ENCODE assay signal across 19 cellular contexts in the genomic region with DNA sequence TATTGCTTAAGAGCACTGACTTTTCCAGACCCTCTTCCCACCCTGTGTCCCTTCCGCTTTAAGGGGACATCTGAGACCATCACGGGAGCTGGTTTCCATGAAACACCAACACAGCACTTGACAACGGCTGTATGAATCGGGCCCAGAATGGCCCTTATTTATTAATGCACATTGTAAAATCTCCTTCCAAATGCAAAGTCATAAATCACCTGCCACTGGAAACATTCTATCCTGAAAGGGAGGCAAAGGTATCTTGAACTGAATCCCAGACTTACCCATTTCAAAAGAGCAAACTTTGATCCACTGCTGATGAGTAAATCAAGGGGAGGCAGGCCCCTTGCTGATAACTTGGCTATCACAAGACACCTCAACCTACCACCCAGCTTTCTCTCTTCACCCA. TPM values are rescaled to one million over a fixed set of nuclear protein-coding genes. Genes with fewer than 3 reads are reported as not detected.
DNase-seq lines count a peak whose midpoint lies in the region; ATAC-seq, FAIRE-seq and TF ChIP-seq lines count a peak whose summit lies in the region.
"Had no signal": no experiment of that assay in that cellular context is flagged by ENCODE, and none has a peak within 500 bp of the region (broad histone marks: within the 10 kb centered on the region; RNA-seq: fewer than 3 reads in every experiment).

No MANE protein-coding gene starts in this region.

- intact Hi-C loops in Caco-2 (cut with micrococcal nuclease; ENCODE audit: unreplicated experiment) = no loop called here

- no peak for ATAC-seq in GM21390 (IDR thresholded peaks at IDR 0.05; ENCODE audit: unreplicated experiment)

- no peaks in the 10 kb centered on the region for H3K27me3 ChIP-seq in Caco-2 (replicated peaks; ENCODE audit: control insufficient read depth, insufficient read depth, low read length)
- no peaks in the 10 kb centered on the region for H3K27me3 ChIP-seq in liver (ENCODE audit: control insufficient read depth in 4 of 4, insufficient read depth in 4 of 4, low read length in 3 of 4)
- H3K27me3 ChIP-seq in small intestine (ENCODE audit: control insufficient read depth in 2 of 2, insufficient read depth in 2 of 2, low read length in 2 of 2) = no peaks in the 10 kb centered on the region
- H3K27me3 ChIP-seq: tibial artery had no signal

- no peak overlapping the region for H3K9ac ChIP-seq in liver (ENCODE audit: low read depth in 1 of 2, low read length in 2 of 2)
- H3K9ac ChIP-seq: GM23248 had no signal

- H3K4me1 ChIP-seq in Caco-2 = peaks cover 14% of the 10 kb centered on the region
- peaks cover 16 to 77% (median 61%) of the 10 kb centered on the region in 4 donors for H3K4me1 ChIP-seq in liver (ENCODE audit: control insufficient read depth in 4 of 4, insufficient read depth in 4 of 4, low read length in 3 of 4)
- peaks cover 4 to 6% of the 10 kb centered on the region in 2 donors for H3K4me1 ChIP-seq in small intestine (ENCODE audit: control insufficient read depth in 2 of 2, insufficient read depth in 1 of 2, low read depth in 1 of 2, low read length in 1 of 2)

- DNase-seq in Caco-2 (no peak), small intestine (peak; percentile 85), GM19239 (ENCODE audit: insufficient read length, low spot score) (no peak), anterior cingulate cortex (lab: John Stamatoyannopoulos, UW) (no peak), GM19240 (ENCODE audit: insufficient read length, low spot score) (no peak)
- DNase-seq: activated B cell treated with CpG ODN at 0.5 μM for 24 hours; DMS153; effector CD4-positive, alpha-beta T cell; GM23248; head of caudate nucleus; NCI-H1417 treated with DMSO at 0.1 percent for 48 hours; NCI-H345; nucleus accumbens; Right ventricle myocardium superior; stimulated activated CD4-positive, alpha-beta T cell treated with anti-CD3 and anti-CD28 coated beads, Interleukin-4, amount 100 ng/mL, for 24 hours; tibial artery had no signal

- BruUV-seq in Caco-2 (replicated peaks; lab: Mats Ljungman, UMichigan) = no TSS peak

- FAIRE-seq in small intestine (lab: Jason Lieb, UNC) (no peak), GM19239 (lab: Jason Lieb, UNC) (no peak)

- H3K9me3 ChIP-seq in Caco-2 (no peaks in the 10 kb centered on the region), liver (ENCODE audit: control insufficient read depth in 4 of 4, low read length in 3 of 4) (no peaks in the 10 kb centered on the region), small intestine (ENCODE audit: control insufficient read depth, low read depth) (no peaks in the 10 kb centered on the region)
- H3K9me3 ChIP-seq: tibial artery had no signal

- H3K27ac ChIP-seq in angular gyrus (ENCODE audit: low read depth, low read length) (peak overlapping the region; percentile 3), liver (ENCODE audit: low read depth in 1 of 2, low read length in 2 of 2) (peak overlapping the region; percentile 58 to 66), small intestine (ENCODE audit: low read depth in 1 of 2, low read length in 1 of 2) (peak overlapping the region; percentile 75 to 92)
- H3K27ac ChIP-seq: GM23248, tibial artery had no signal

- no peaks in the 10 kb centered on the region for H3K27me3 Mint-ChIP-seq in Caco-2 (ENCODE audit: insufficient read depth, unreplicated experiment)

- CTCF ChIA-PET in Caco-2 (lab: Charles Lee) = no interaction called here

- H3K4me1 Mint-ChIP-seq in Caco-2 (ENCODE audit: low read depth, unreplicated experiment) = peaks cover 19% of the 10 kb centered on the region

- 42% methylated on average over 4 of the region's 4 CpGs for WGBS in liver
- WGBS in small intestine, 3 donors = 14 to 54% (median 41%) methylated on average over 4 of the region's 4 CpGs

- H3K27ac Mint-ChIP-seq in Caco-2 (ENCODE audit: unreplicated experiment) = peak overlapping the region; percentile 22
- H3K27ac Mint-ChIP-seq: activated B cell treated with CpG ODN at 0.5 μM for 24 hours had no signal

- POLR2A ChIA-PET in Caco-2 (lab: Charles Lee) = no interaction called here

- TF ChIP-seq RAD21 in liver (IDR thresholded peaks at IDR 0.05) = peak in 1 of 2 donors; percentile 12

- H3K4me3 Mint-ChIP-seq in Caco-2 (ENCODE audit: unreplicated experiment) = no peak overlapping the region
- H3K4me3 Mint-ChIP-seq: activated B cell treated with CpG ODN at 0.5 μM for 24 hours had no signal

- no peak overlapping the region for H3K4me3 ChIP-seq in Caco-2 (ENCODE audit: low read depth, low read length)
- H3K4me3 ChIP-seq in liver (ENCODE audit: low read depth in 1 of 3, low read length in 3 of 3) = no peak overlapping the region
- H3K4me3 ChIP-seq in small intestine (ENCODE audit: low read depth in 1 of 2, low read length in 2 of 2) = no peak overlapping the region
- H3K4me3 ChIP-seq: GM23248, tibial artery had no signal

- TF ChIP-seq CTCF in Caco-2 (IDR thresholded peaks at IDR 0.05; ENCODE audit: insufficient read depth in 1 of 2, low read depth in 1 of 2, low read length in 1 of 2, severe bottlenecking in 1 of 2, unreplicated experiment in 1 of 2) (no peak), liver (IDR thresholded peaks at IDR 0.05; ENCODE audit: low read depth, low read length, missing input control) (no peak)

- H3K9me3 Mint-ChIP-seq in Caco-2 (ENCODE audit: unreplicated experiment) = no peaks in the 10 kb centered on the region
- H3K9me3 Mint-ChIP-seq: activated B cell treated with CpG ODN at 0.5 μM for 24 hours had no signal

- H3K36me3 ChIP-seq in Caco-2 (ENCODE audit: control insufficient read depth, insufficient read depth, low read length) (no peaks in the 10 kb centered on the region; the same call in 1 of the 2 replicates), liver (ENCODE audit: control insufficient read depth in 4 of 4, insufficient read depth in 3 of 4, low read depth in 1 of 4, low read length in 3 of 4) (no peaks in the 10 kb centered on the region), small intestine (ENCODE audit: control insufficient read depth in 2 of 2, insufficient read depth in 2 of 2, low read length in 2 of 2) (no peaks in the 10 kb centered on the region)
- H3K36me3 ChIP-seq: tibial artery had no signal

- no peaks in the 10 kb centered on the region for H3K36me3 Mint-ChIP-seq in Caco-2 (ENCODE audit: insufficient read depth, unreplicated experiment)

TF ChIP-seq in liver, 16 proteins besides CTCF, POLR2A, EP300 and RAD21 (continues in another document):
- TF ChIP-seq JUND (IDR thresholded peaks at IDR 0.05) (peak in 1 of 2 donors; percentile 77), HNF4A (conservative IDR thresholded peaks at IDR 0.05) (peak; percentile 78 to 83), HNF4G (IDR thresholded peaks at IDR 0.05) (no peak), GABPA (IDR thresholded peaks at IDR 0.05 in 1 of 2, conservative IDR thresholded peaks at IDR 0.05 in 1 of 2) (peak in 1 of 2 donors; percentile 18), RXRA (IDR thresholded peaks at IDR 0.05) (peak; percentile 69 to 89), SP1 (IDR thresholded peaks at IDR 0.05) (peak; percentile 65), FOXA2 (IDR thresholded peaks at IDR 0.05) (no peak), TAF1 (conservative IDR thresholded peaks at IDR 0.05) (no peak)
- TF ChIP-seq, protein P1, sequence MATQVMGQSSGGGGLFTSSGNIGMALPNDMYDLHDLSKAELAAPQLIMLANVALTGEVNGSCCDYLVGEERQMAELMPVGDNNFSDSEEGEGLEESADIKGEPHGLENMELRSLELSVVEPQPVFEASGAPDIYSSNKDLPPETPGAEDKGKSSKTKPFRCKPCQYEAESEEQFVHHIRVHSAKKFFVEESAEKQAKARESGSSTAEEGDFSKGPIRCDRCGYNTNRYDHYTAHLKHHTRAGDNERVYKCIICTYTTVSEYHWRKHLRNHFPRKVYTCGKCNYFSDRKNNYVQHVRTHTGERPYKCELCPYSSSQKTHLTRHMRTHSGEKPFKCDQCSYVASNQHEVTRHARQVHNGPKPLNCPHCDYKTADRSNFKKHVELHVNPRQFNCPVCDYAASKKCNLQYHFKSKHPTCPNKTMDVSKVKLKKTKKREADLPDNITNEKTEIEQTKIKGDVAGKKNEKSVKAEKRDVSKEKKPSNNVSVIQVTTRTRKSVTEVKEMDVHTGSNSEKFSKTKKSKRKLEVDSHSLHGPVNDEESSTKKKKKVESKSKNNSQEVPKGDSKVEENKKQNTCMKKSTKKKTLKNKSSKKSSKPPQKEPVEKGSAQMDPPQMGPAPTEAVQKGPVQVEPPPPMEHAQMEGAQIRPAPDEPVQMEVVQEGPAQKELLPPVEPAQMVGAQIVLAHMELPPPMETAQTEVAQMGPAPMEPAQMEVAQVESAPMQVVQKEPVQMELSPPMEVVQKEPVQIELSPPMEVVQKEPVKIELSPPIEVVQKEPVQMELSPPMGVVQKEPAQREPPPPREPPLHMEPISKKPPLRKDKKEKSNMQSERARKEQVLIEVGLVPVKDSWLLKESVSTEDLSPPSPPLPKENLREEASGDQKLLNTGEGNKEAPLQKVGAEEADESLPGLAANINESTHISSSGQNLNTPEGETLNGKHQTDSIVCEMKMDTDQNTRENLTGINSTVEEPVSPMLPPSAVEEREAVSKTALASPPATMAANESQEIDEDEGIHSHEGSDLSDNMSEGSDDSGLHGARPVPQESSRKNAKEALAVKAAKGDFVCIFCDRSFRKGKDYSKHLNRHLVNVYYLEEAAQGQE (IDR thresholded peaks at IDR 0.05) = peak; percentile 31
- TF ChIP-seq, protein P2, sequence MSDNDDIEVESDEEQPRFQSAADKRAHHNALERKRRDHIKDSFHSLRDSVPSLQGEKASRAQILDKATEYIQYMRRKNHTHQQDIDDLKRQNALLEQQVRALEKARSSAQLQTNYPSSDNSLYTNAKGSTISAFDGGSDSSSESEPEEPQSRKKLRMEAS (IDR thresholded peaks at IDR 0.05) = no peak
- TF ChIP-seq, protein P3, sequence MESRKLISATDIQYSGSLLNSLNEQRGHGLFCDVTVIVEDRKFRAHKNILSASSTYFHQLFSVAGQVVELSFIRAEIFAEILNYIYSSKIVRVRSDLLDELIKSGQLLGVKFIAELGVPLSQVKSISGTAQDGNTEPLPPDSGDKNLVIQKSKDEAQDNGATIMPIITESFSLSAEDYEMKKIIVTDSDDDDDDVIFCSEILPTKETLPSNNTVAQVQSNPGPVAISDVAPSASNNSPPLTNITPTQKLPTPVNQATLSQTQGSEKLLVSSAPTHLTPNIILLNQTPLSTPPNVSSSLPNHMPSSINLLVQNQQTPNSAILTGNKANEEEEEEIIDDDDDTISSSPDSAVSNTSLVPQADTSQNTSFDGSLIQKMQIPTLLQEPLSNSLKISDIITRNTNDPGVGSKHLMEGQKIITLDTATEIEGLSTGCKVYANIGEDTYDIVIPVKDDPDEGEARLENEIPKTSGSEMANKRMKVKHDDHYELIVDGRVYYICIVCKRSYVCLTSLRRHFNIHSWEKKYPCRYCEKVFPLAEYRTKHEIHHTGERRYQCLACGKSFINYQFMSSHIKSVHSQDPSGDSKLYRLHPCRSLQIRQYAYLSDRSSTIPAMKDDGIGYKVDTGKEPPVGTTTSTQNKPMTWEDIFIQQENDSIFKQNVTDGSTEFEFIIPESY (IDR thresholded peaks at IDR 0.05) = peak; percentile 53

RNA-seq across cellular contexts. Expression of a gene that starts 37.4 kb away (rescaled TPM):
- 18.3 and 18.4 TPM in 2 replicates for total RNA-seq in Caco-2 (2022)
- total RNA-seq in liver = 10 to 100 TPM in 1 of 2 donors, 1 to 10 TPM in 1; 3.4 to 17.3 TPM
- 10 to 100 TPM in 1 of 2 donors, 1 to 10 TPM in 1; 3.6 to 10.4 TPM for polyA plus RNA-seq in liver
- polyA plus RNA-seq in small intestine = 10 to 100 TPM in 1 of 3 donors, 1 to 10 TPM in 2; 8.9 to 18.9 (median 9.2) TPM

Comparison
In these comparisons a context has a peak if more than half of its experiments do, and no peak if none do; other contexts are left out.
1. H3K27ac ChIP-seq: peak in every context shown above with its lines; median percentile 84 in small intestine; 62 in liver; 3 in angular gyrus.